Comparison of ENCODE assay signal across 20 cellular contexts in the genomic region with DNA sequence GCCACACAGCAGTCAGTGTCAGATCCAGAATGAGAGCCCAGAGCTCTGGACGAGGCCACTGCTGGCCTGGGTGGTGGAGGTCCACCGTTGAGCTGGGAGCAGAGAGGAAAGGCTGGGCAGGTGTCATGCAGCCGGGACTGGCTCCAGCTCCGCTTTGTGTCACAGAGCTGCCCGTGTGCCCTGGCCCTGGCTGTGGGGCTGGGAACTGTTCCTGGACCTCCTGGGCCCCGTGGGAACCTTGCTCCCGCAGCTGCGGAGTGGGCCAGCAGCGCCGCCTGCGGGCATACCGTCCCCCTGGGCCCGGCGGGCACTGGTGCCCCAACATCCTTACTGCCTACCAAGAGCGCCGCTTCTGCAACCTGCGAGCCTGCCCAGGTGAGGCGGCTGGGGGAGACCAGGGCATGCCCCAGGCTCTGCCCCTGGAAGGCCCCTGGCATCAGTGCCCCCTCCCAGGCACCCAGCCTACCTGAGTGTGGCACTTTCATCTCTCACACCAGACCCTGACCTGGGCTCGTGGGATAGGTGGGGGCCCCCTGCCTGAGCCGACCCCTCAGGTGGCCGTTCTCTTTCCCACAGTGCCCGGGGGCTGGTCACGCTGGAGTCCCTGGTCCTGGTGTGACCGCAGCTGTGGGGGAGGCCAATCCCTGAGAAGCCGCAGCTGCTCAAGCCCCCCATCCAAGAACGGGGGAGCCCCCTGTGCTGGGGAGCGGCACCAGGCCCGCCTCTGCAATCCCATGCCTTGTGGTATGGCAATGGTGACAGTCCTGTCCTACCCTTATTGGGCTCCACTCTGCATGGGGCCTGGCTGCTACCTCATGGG.
"Had no signal": no experiment of that assay in that cellular context is flagged by ENCODE, and none has a peak within 500 bp of the region (broad histone marks: within the 10 kb centered on the region; RNA-seq: fewer than 3 reads in every experiment).

No MANE protein-coding gene starts in this region.

- H3K4me1 Mint-ChIP-seq: activated T-helper 17 cell treated with anti-CD3 and anti-CD28 coated beads, Interleukin-2, amount 50 U/mL, for 72 hours; central memory CD8-positive, alpha-beta T cell had no signal

- H3K9me3 ChIP-seq: adrenal gland, gastroesophageal sphincter, heart right ventricle had no signal

- ATAC-seq: activated T-helper 17 cell treated with anti-CD3 and anti-CD28 coated beads, Interleukin-2, amount 50 U/mL, for 72 hours; gastroesophageal sphincter; heart right ventricle; left lobe of liver; stimulated activated naive CD8-positive, alpha-beta T cell treated with anti-CD3 and anti-CD28 coated beads, Interleukin-15, Interleukin-2, amounts not matched to agents 100 U/mL and 50 U/mL, for 24 hours had no signal

- H3K4me3 ChIP-seq: adrenal gland, coronary artery, gastroesophageal sphincter, heart right ventricle had no signal

- H3K36me3 ChIP-seq: adrenal gland, gastroesophageal sphincter, heart right ventricle had no signal

- H3K27ac ChIP-seq: adrenal gland, coronary artery, epithelial cell of prostate, gastroesophageal sphincter, heart right ventricle, parathyroid adenoma had no signal

- H3K4me1 ChIP-seq: adrenal gland, gastroesophageal sphincter, heart right ventricle, parathyroid adenoma had no signal

- H3K27me3 Mint-ChIP-seq: activated naive CD8-positive, alpha-beta T cell; activated T-cell treated with anti-CD3 and anti-CD28 coated beads, Interleukin-2, amount 50 U/mL, for 24 hours; activated T-helper 17 cell treated with anti-CD3 and anti-CD28 coated beads, Interleukin-2, amount 50 U/mL, for 72 hours; central memory CD8-positive, alpha-beta T cell had no signal

- FAIRE-seq: astrocyte, keratinocyte, TTC549 had no signal

- H3K36me3 Mint-ChIP-seq: activated naive CD8-positive, alpha-beta T cell had no signal

- H3K4me3 Mint-ChIP-seq: activated naive CD8-positive, alpha-beta T cell; activated T-cell treated with anti-CD3 and anti-CD28 coated beads, Interleukin-2, amount 50 U/mL, for 24 hours; activated T-helper 17 cell treated with anti-CD3 and anti-CD28 coated beads, Interleukin-2, amount 50 U/mL, for 72 hours; central memory CD8-positive, alpha-beta T cell; nephron had no signal

- H3K9ac ChIP-seq: parathyroid adenoma had no signal

- H2AFZ ChIP-seq: parathyroid adenoma had no signal

- H3K9me3 Mint-ChIP-seq: activated T-cell treated with anti-CD3 and anti-CD28 coated beads, Interleukin-2, amount 50 U/mL, for 24 hours; activated T-helper 17 cell treated with anti-CD3 and anti-CD28 coated beads, Interleukin-2, amount 50 U/mL, for 72 hours; central memory CD8-positive, alpha-beta T cell; nephron had no signal

- H3K27ac Mint-ChIP-seq: activated naive CD8-positive, alpha-beta T cell; activated T-cell treated with anti-CD3 and anti-CD28 coated beads, Interleukin-2, amount 50 U/mL, for 24 hours; activated T-helper 17 cell treated with anti-CD3 and anti-CD28 coated beads, Interleukin-2, amount 50 U/mL, for 72 hours; nephron had no signal

- H3K79me2 ChIP-seq: parathyroid adenoma had no signal

- DNase-seq: activated CD4-positive, alpha-beta T cell treated with anti-CD3 and anti-CD28 coated beads for 1 hour; activated naive CD4-positive, alpha-beta T cell; activated T-cell treated with anti-CD3 and anti-CD28 coated beads, Interleukin-2, amount 50 U/mL, for 24 hours; adrenal gland; stimulated activated CD4-positive, alpha-beta T cell treated with anti-CD3 and anti-CD28 coated beads, Interleukin-4, amount 100 ng/mL, for 1 hour; stimulated activated naive CD8-positive, alpha-beta T cell treated with anti-CD3 and anti-CD28 coated beads, Interleukin-15, Interleukin-2, amounts not matched to agents 100 U/mL and 50 U/mL, for 24 hours; T-helper 1 cell had no signal
